8 cellular contexts compared by ENCODE assay signal in genomic region chr7:38796636-38797501, GRCh38.
DNase-seq lines count a peak whose midpoint lies in the region; ATAC-seq and TF ChIP-seq lines count a peak whose summit lies in the region.

No MANE protein-coding gene starts in this region.

- ATAC-seq in HG03135 (IDR thresholded peaks at IDR 0.05; ENCODE audit: unreplicated experiment) (no peak), GM19023 (IDR thresholded peaks at IDR 0.05; ENCODE audit: unreplicated experiment) (no peak)

- H3K27ac ChIP-seq in SJSA1, result no peak overlapping the region

- H3K4me1 ChIP-seq in SJSA1 (replicated peaks), result no peaks in the 10 kb centered on the region; the same call in 1 of the 2 replicates

- TF ChIP-seq CTCF in astrocyte of the spinal cord (IDR thresholded peaks at IDR 0.05; ENCODE audit: low read depth, low read length), result peak; percentile 71

- no peaks in the 10 kb centered on the region for H3K9me3 ChIP-seq in SJSA1 (replicated peaks)

- in situ Hi-C loops in astrocyte of the spinal cord (cut with HindIII; ENCODE audit: low sequenced_read_pairs), result no loop called here

- no peak overlapping the region for H3K4me3 ChIP-seq in SJSA1
- no peak overlapping the region for H3K4me3 ChIP-seq in astrocyte of the spinal cord (ENCODE audit: low read depth, low read length)

- DNase-seq in GM03348 (ENCODE audit: low spot score), result peak; percentile 67
- peak; percentile 66 for DNase-seq in LoVo (ENCODE audit: low spot score)
- peak; percentile 42 to 51 for DNase-seq in SJSA1 (ENCODE audit: low read depth in 1 of 2, low spot score in 2 of 2)
- DNase-seq in astrocyte of the spinal cord (ENCODE audit: low read depth, low spot score), result peak; percentile 69
- DNase-seq in inferior parietal cortex (ENCODE audit: extremely low spot score), result peak; percentile 93
- peak; percentile 5 for DNase-seq in stimulated activated CD4-positive, alpha-beta T cell treated with anti-CD3 and anti-CD28 coated beads, Interleukin-1b, Interleukin-23, amount 100 ng/mL, for 48 hours

- no peaks in the 10 kb centered on the region for H3K36me3 ChIP-seq in SJSA1

- no peaks in the 10 kb centered on the region for H3K27me3 ChIP-seq in SJSA1 (replicated peaks)

Comparison
In these comparisons a context has a peak if more than half of its experiments do, and no peak if none do; other contexts are left out.
1. DNase-seq: peak in every context shown above with its lines; median percentile 93 in inferior parietal cortex; 69 in astrocyte of the spinal cord; 67 in GM03348; 66 in LoVo; 46 in SJSA1; 5 in stimulated activated CD4-positive, alpha-beta T cell treated with anti-CD3 and anti-CD28 coated beads, Interleukin-1b, Interleukin-23, amount 100 ng/mL, for 48 hours.